Comparison of ENCODE assay signal across 8 cellular contexts in the genomic region with DNA sequence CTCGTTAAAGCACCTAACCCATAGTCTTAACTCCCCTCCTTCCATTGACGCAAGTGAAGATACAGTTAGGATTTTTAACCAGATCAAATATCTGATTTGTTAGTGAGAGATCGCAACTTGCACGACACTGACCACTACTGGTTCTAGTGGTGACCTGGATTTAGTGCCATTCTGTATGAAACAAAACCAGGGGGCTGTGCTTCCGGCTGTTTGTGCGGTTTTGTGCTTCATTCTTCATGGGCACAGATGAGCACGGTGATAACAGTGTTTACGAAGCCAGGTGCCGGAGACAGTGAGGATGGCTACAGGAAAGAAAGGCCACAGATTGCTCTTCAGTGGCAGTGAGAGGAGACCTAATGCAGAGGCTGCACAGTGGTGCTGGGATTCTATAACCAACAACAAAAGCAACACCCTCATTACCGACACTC.
DNase-seq lines count a peak whose midpoint lies in the region; ATAC-seq and TF ChIP-seq lines count a peak whose summit lies in the region.

No MANE protein-coding gene starts in this region.

- peak; percentile 38 for DNase-seq in SK-MEL-5 (ENCODE audit: low read depth, low spot score)
- no peak for DNase-seq in astrocyte of the cerebellum (ENCODE audit: low read depth)
- DNase-seq in renal cortical epithelial cell (ENCODE audit: low read depth) = peak; percentile 38
- DNase-seq in GM19240 (ENCODE audit: insufficient read length, low spot score) = no peak
- no peak for DNase-seq in DMS53 (lab: John Stamatoyannopoulos, UW)
- DNase-seq in GM03348 (ENCODE audit: low spot score) = no peak

- in situ Hi-C loops in SK-MEL-5 (cut with HindIII; ENCODE audit: low pct_unique_long_range_greater_than_20kb, low sequenced_read_pairs) = loop anchor here (10.0 kb wide), 1 partner anchor 125 kb away; no protein-coding TSS in a partner anchor
- in situ Hi-C loops in astrocyte of the cerebellum (cut with HindIII; ENCODE audit: low sequenced_read_pairs) = loop anchor here (10.0 to 25.0 kb wide), 2 partner anchors 128 to 275 kb away; no protein-coding TSS in a partner anchor

- peak; percentile 26 for TF ChIP-seq CTCF in astrocyte of the cerebellum (IDR thresholded peaks at IDR 0.05; ENCODE audit: low read depth, low read length, missing control alignments)

- no peak overlapping the region for H3K4me3 ChIP-seq in astrocyte of the cerebellum (ENCODE audit: low read depth, low read length)

- ATAC-seq in GM21423 (IDR thresholded peaks at IDR 0.05; ENCODE audit: unreplicated experiment) = peak; percentile 61
- ATAC-seq in GM19351 (IDR thresholded peaks at IDR 0.05; ENCODE audit: unreplicated experiment) = no peak

Comparison
In these comparisons a context has a peak if more than half of its experiments do, and no peak if none do; other contexts are left out.
1. DNase-seq: peak in SK-MEL-5 (single experiment) and renal cortical epithelial cell (single experiment); none in astrocyte of the cerebellum (single experiment), GM19240 (single experiment), DMS53 (single experiment) and GM03348 (single experiment).